In the genomic region with DNA sequence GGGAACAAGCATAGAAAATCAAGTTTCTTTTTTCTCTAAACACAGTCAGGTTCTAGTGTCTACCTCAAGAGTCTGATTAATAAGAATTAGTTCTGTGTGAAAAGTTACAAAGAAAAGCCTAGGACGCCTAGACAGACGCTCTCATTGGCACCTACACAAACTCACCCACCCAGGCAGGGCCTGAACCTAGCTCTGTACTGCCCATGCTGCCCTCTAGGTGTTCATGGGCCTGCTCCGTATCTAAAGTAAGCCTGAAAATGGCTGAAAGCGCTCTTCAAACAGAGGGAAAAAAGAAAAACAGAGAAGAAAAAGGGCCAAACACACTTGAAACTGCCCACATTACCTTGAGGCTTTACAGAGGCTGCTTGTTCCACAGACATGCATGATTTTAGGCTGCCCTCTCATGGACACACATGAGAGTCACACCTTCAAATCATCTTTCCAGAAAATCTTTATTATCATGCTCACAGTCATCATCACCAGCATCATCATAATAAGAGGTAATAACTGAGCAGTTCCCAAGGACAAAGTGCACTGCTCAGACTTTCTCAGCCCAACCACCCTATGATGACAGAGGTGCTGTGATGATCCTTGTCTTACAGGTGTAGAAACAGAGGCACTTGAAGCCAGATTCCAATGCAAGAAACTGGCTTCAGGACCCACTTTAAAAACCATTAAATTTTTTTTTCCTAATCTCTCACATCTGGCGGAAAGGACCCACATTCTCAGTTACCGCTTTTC, we compare ENCODE assay signal across 8 cellular contexts. TPM values are rescaled to one million over a fixed set of nuclear protein-coding genes. Genes with fewer than 3 reads are reported as not detected.
DNase-seq lines count a peak whose midpoint lies in the region; ATAC-seq and TF ChIP-seq lines count a peak whose summit lies in the region.

No MANE protein-coding gene starts in this region.

- TF ChIP-seq POLR2A in uterus (IDR thresholded peaks at IDR 0.05), result no peak

- in situ Hi-C loops in astrocyte of the spinal cord (cut with HindIII; ENCODE audit: low sequenced_read_pairs), result no loop called here

- TF ChIP-seq CTCF in astrocyte of the spinal cord (IDR thresholded peaks at IDR 0.05; ENCODE audit: low read depth, low read length), result peak; percentile 54
- TF ChIP-seq CTCF in uterus (IDR thresholded peaks at IDR 0.05), result peak in 3 of 4 experiments; percentile 21 to 45 (median 27)

- ATAC-seq in HG02798 (IDR thresholded peaks at IDR 0.05; ENCODE audit: poor library complexity, unreplicated experiment), result peak; percentile 65
- ATAC-seq in GM19324 (IDR thresholded peaks at IDR 0.05; ENCODE audit: low FRiP score, unreplicated experiment), result no peak

- H3K4me1 ChIP-seq in uterus, result peaks cover 0 to 3% of the 10 kb centered on the region in 2 donors

- H3K4me3 ChIP-seq in astrocyte of the spinal cord (ENCODE audit: low read depth, low read length) (no peak overlapping the region), uterus (no peak overlapping the region)

- no peaks in the 10 kb centered on the region for H3K9me3 ChIP-seq in uterus

- DNase-seq in AG08396 (ENCODE audit: low spot score), result peak; percentile 27
- DNase-seq in GF-D8 (lab: John Stamatoyannopoulos, UW), result peak; percentile 19
- peak; percentile 17 for DNase-seq in NCI-H446 treated with DMSO at 0.1 percent for 48 hours (lab: John Stamatoyannopoulos, UW)
- DNase-seq in astrocyte of the spinal cord (ENCODE audit: low read depth, low spot score), result peak; percentile 66
- DNase-seq in left kidney (ENCODE audit: low read depth, low spot score), result peak; percentile 68
- peak in 1 of 2 donors; percentile 24 for DNase-seq in uterus

- intact Hi-C loops in uterus (cut with DNase I; ENCODE audit: low total_unique reads), result no loop called here

- H3K27ac ChIP-seq in uterus, result peak overlapping the region in 1 of 2 donors; percentile 41

- H3K36me3 ChIP-seq in uterus, result no peaks in the 10 kb centered on the region

- H3K27me3 ChIP-seq in uterus, result no peaks in the 10 kb centered on the region

RNA-seq across cellular contexts. Expression of gene MAP7D2, which starts 49.6 kb away (rescaled TPM):
- 1 to 10 TPM in 1 of 4 donors, under 1 TPM in 2, not detected in 1; 0.55 to 1.2 (median 0.88) TPM for total RNA-seq in uterus
